ENCODE assay signal across 1 cellular context in the genomic region with DNA sequence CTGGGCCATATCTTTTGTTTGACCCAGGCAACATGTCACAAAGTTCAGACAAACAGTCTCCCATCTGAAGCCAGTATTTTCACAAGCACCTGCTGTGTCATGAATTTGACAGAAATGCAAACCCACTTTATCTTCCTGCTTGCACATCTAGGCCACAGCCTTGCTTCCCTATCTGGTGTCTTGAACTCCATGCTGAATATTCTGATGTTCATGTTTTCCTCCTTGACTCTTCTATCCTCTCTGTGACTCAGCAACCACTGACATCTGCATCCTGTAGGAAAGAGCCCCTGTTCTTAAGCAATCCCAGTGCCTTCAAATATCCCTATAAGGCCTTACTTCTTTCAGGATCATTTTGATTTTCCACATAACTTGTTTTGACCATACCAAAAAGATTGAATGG.
TF ChIP-seq lines count a peak whose summit lies in the region.

No MANE protein-coding gene starts in this region.

TF ChIP-seq in IMR-90, 13 proteins besides CTCF, POLR2A, EP300 and RAD21 (continued from another document):
- TF ChIP-seq NFE2L2 (IDR thresholded peaks at IDR 0.05; ENCODE audit: low read depth, low read length) (peak; percentile 56; the same call in 1 of the 2 replicates), CEBPB (IDR thresholded peaks at IDR 0.05; ENCODE audit: low read depth, low read length) (peak; percentile 89), MAFK (IDR thresholded peaks at IDR 0.05; ENCODE audit: low read depth, low read length) (no peak), BHLHE40 (IDR thresholded peaks at IDR 0.05; ENCODE audit: low read depth, low read length) (no peak), MAZ (IDR thresholded peaks at IDR 0.05; ENCODE audit: borderline replicate concordance, low read depth, low read length) (no peak), RCOR1 (IDR thresholded peaks at IDR 0.05; ENCODE audit: insufficient replicate concordance, low read length) (no peak)
- TF ChIP-seq, protein P1, sequence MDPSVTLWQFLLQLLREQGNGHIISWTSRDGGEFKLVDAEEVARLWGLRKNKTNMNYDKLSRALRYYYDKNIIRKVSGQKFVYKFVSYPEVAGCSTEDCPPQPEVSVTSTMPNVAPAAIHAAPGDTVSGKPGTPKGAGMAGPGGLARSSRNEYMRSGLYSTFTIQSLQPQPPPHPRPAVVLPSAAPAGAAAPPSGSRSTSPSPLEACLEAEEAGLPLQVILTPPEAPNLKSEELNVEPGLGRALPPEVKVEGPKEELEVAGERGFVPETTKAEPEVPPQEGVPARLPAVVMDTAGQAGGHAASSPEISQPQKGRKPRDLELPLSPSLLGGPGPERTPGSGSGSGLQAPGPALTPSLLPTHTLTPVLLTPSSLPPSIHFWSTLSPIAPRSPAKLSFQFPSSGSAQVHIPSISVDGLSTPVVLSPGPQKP (IDR thresholded peaks at IDR 0.05; ENCODE audit: borderline replicate concordance, low read depth, low read length) = no peak
